ENCODE assay signal across 8 cellular contexts in the genomic region with DNA sequence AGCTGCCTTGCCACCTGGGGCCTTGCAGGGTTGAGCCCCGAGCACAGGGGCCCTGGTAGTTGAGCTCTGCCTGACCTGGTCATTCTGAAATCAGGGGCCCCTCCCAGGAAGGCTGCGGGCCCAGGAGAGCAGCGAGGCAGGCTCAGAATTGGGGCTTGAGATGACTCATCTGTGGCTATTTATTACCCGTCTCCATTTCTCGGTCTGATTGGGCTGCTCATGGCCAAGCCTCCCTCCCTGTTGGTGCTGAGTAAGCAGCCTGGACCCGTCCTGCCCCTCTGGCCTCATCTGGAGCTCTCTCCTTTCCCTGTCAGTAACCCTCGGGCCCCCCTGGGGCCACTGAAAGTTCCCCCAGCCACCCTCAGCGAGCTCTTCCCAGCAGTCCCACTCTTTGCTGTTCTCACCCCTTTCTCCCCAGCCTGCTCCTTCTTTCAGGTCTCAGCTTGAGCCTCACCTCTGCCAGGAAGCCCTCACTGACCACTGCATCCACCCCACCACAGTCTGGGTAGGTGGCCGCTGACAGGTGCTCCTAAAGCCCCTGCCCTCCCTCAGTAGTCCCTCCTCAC. TPM values are rescaled to one million over a fixed set of nuclear protein-coding genes. Genes with fewer than 3 reads are reported as not detected.
A peak's percentile ranks its signal among the peaks of the same experiment; 100 is the strongest.
DNase-seq lines count a peak whose midpoint lies in the region; ATAC-seq and TF ChIP-seq lines count a peak whose summit lies in the region.

No MANE protein-coding gene starts in this region.

- H3K79me1 ChIP-seq in trophoblast cell (ENCODE audit: low read length): no peaks in the 10 kb centered on the region

- CTCF ChIA-PET in GM10248 (lab: Yijun Ruan, JAX): interaction anchor here (1.0 to 4.1 kb wide), 16 partner anchors 8 to 144 kb away, joined by 3 to 45 read pairs (median 4); a partner anchor contains a TSS

- H2BK120ac ChIP-seq in trophoblast cell (ENCODE audit: insufficient read depth, low read length, poor library complexity): no peak overlapping the region

- no peaks in the 10 kb centered on the region for H3K27me3 ChIP-seq in trophoblast cell (ENCODE audit: insufficient read depth, low read length)

- no peaks in the 10 kb centered on the region for H3K9me3 Mint-ChIP-seq in activated T-helper 1 cell treated with anti-CD3 and anti-CD28 coated beads, Interleukin-12 subunit alpha, Interleukin-12 subunit beta, Interleukin-2, Interleukin-4 antibody, amounts not matched to agents 30 ng/mL and 10 ng/mL and 1 ng/mL, durations not matched to agents 14 hours and 24 hours and 36 hours

- peak overlapping the region; percentile 30 for H2AFZ ChIP-seq in trophoblast cell (ENCODE audit: insufficient read depth, low read length, poor library complexity)

- H3K27ac ChIP-seq in trophoblast cell (ENCODE audit: low read depth, low read length): no peak overlapping the region

- H4K8ac ChIP-seq in trophoblast cell (ENCODE audit: low read depth, low read length): no peak overlapping the region

- H3K27ac Mint-ChIP-seq in activated T-helper 1 cell treated with anti-CD3 and anti-CD28 coated beads, Interleukin-12 subunit alpha, Interleukin-12 subunit beta, Interleukin-2, Interleukin-4 antibody, amounts not matched to agents 30 ng/mL and 10 ng/mL and 1 ng/mL, durations not matched to agents 14 hours and 24 hours and 36 hours: no peak overlapping the region

- WGBS in trophoblast cell (ENCODE audit: extremely low coverage, insufficient coverage, insufficient read length): no CpG with 5 or more reads among the region's 9 CpGs

- no peaks in the 10 kb centered on the region for H3K36me3 ChIP-seq in trophoblast cell (ENCODE audit: control insufficient read depth in 1 of 2, insufficient read depth in 2 of 2, low read length in 2 of 2)

- POLR2A ChIA-PET in GM10248 (lab: Yijun Ruan, JAX): interaction anchor here (0.6 to 2.1 kb wide), 7 partner anchors 12 to 144 kb away, joined by 4 to 13 read pairs (median 8); a partner anchor contains a TSS

- no peak overlapping the region for H3K4me3 Mint-ChIP-seq in activated T-helper 1 cell treated with anti-CD3 and anti-CD28 coated beads, Interleukin-12 subunit alpha, Interleukin-12 subunit beta, Interleukin-2, Interleukin-4 antibody, amounts not matched to agents 30 ng/mL and 10 ng/mL and 1 ng/mL, durations not matched to agents 14 hours and 24 hours and 36 hours

- no peak overlapping the region for H2BK5ac ChIP-seq in trophoblast cell (ENCODE audit: low read depth, low read length, poor library complexity)

- peaks cover 1% of the 10 kb centered on the region for H3K36me3 Mint-ChIP-seq in activated T-helper 1 cell treated with anti-CD3 and anti-CD28 coated beads, Interleukin-12 subunit alpha, Interleukin-12 subunit beta, Interleukin-2, Interleukin-4 antibody, amounts not matched to agents 30 ng/mL and 10 ng/mL and 1 ng/mL, durations not matched to agents 14 hours and 24 hours and 36 hours (ENCODE audit: low read depth)

- no peaks in the 10 kb centered on the region for H3K9me3 ChIP-seq in trophoblast cell (ENCODE audit: insufficient read depth, low read depth, low read length)

- intact Hi-C loops in activated T-helper 1 cell treated with anti-CD3 and anti-CD28 coated beads, Interleukin-12 subunit alpha, Interleukin-12 subunit beta, Interleukin-2, Interleukin-4 antibody, amounts not matched to agents 30 ng/mL and 10 ng/mL and 1 ng/mL, durations not matched to agents 14 hours and 24 hours and 36 hours (cut with micrococcal nuclease): no loop called here

- TF ChIP-seq CTCF in GM10248 (IDR thresholded peaks at IDR 0.05; ENCODE audit: control extremely low read depth, extremely low read depth, low read depth, missing control alignments) (no peak), GM20000 (IDR thresholded peaks at IDR 0.05; ENCODE audit: extremely low read depth, missing control alignments) (no peak), fibroblast of pulmonary artery (IDR thresholded peaks at IDR 0.05; ENCODE audit: low read length, missing control alignments) (no peak)

- H3K27me3 Mint-ChIP-seq in activated T-helper 1 cell treated with anti-CD3 and anti-CD28 coated beads, Interleukin-12 subunit alpha, Interleukin-12 subunit beta, Interleukin-2, Interleukin-4 antibody, amounts not matched to agents 30 ng/mL and 10 ng/mL and 1 ng/mL, durations not matched to agents 14 hours and 24 hours and 36 hours (ENCODE audit: insufficient read depth): no peaks in the 10 kb centered on the region

- H3K4me3 ChIP-seq in fibroblast of pulmonary artery (replicated peaks; ENCODE audit: low read depth, low read length): no peak overlapping the region
- no peak overlapping the region for H3K4me3 ChIP-seq in trophoblast cell (ENCODE audit: low read depth, low read length)

- DNase-seq in GM10248 (ENCODE audit: extremely low spot score): peak; percentile 86
- peak; percentile 82 for DNase-seq in GM20000 (ENCODE audit: low spot score)
- DNase-seq in T1000 (lab: John Stamatoyannopoulos, UW): peak; percentile 48
- DNase-seq in fibroblast of pulmonary artery (ENCODE audit: low read depth): peak; percentile 61
- DNase-seq in trophoblast cell: peak in 1 of 2 donors; percentile 7
- no peak for DNase-seq in activated T-helper 1 cell treated with anti-CD3 and anti-CD28 coated beads, Interleukin-12 subunit alpha, Interleukin-12 subunit beta, Interleukin-2, Interleukin-4 antibody, amounts not matched to agents 30 ng/mL and 10 ng/mL and 1 ng/mL, durations not matched to agents 14 hours and 24 hours and 36 hours (ENCODE audit: low spot score)
- no peak for DNase-seq in cortex of kidney (lab: John Stamatoyannopoulos, UW)

- no peak overlapping the region for H3K4ac ChIP-seq in trophoblast cell (ENCODE audit: low read depth, low read length)

- no peak overlapping the region for H3K23ac ChIP-seq in trophoblast cell (ENCODE audit: low read length)

- H3K79me2 ChIP-seq in trophoblast cell (ENCODE audit: control insufficient read depth, insufficient read depth, low read length, poor library complexity): no peaks in the 10 kb centered on the region

- ATAC-seq in HG03432 (IDR thresholded peaks at IDR 0.05; ENCODE audit: unreplicated experiment): peak; percentile 62

- H2AK5ac ChIP-seq in trophoblast cell (ENCODE audit: low read length): no peak overlapping the region

- H3K9ac ChIP-seq in trophoblast cell (ENCODE audit: low read length): no peak overlapping the region

- H3K14ac ChIP-seq in trophoblast cell (ENCODE audit: low read length): no peak overlapping the region

- peak overlapping the region; percentile 59 for H2BK12ac ChIP-seq in trophoblast cell (ENCODE audit: low read length)

- H4K91ac ChIP-seq in trophoblast cell (ENCODE audit: low read depth, low read length): no peak overlapping the region

- peaks cover 48% of the 10 kb centered on the region for H3K4me1 Mint-ChIP-seq in activated T-helper 1 cell treated with anti-CD3 and anti-CD28 coated beads, Interleukin-12 subunit alpha, Interleukin-12 subunit beta, Interleukin-2, Interleukin-4 antibody, amounts not matched to agents 30 ng/mL and 10 ng/mL and 1 ng/mL, durations not matched to agents 14 hours and 24 hours and 36 hours (ENCODE audit: low read depth)

- peaks cover 18 to 25% of the 10 kb centered on the region in 2 experiments for H3K4me1 ChIP-seq in trophoblast cell (ENCODE audit: control insufficient read depth in 1 of 2, insufficient read depth in 2 of 2, low read length in 2 of 2)

- no peak overlapping the region for H3K4me2 ChIP-seq in trophoblast cell (ENCODE audit: low read length)

- H4K12ac ChIP-seq in trophoblast cell (ENCODE audit: low read depth, low read length): no peak overlapping the region

- no peak overlapping the region for H3K18ac ChIP-seq in trophoblast cell (ENCODE audit: low read length)

RNA-seq across cellular contexts. Expression of a gene that starts 11.0 kb away (rescaled TPM):
- polyA plus RNA-seq in trophoblast cell (2013): 0.16 and 0.19 TPM in 2 replicates
- 26.9 and 27.9 TPM in 2 replicates for total RNA-seq in activated T-helper 1 cell treated with anti-CD3 and anti-CD28 coated beads, Interleukin-12 subunit alpha, Interleukin-12 subunit beta, Interleukin-2, Interleukin-4 antibody, amounts not matched to agents 30 ng/mL and 10 ng/mL and 1 ng/mL, durations not matched to agents 14 hours and 24 hours and 36 hours

RNA-seq across cellular contexts. Expression of a gene that starts 32.8 kb away (rescaled TPM):
- 32.1 and 33.6 TPM in 2 replicates for polyA plus RNA-seq in trophoblast cell (2013)
- 74.9 and 75.3 TPM in 2 replicates for total RNA-seq in activated T-helper 1 cell treated with anti-CD3 and anti-CD28 coated beads, Interleukin-12 subunit alpha, Interleukin-12 subunit beta, Interleukin-2, Interleukin-4 antibody, amounts not matched to agents 30 ng/mL and 10 ng/mL and 1 ng/mL, durations not matched to agents 14 hours and 24 hours and 36 hours

Comparison
In these comparisons a context has a peak if more than half of its experiments do, and no peak if none do; other contexts are left out.
1. DNase-seq: peak in GM10248 (single experiment), GM20000 (single experiment), T1000 (single experiment) and fibroblast of pulmonary artery (single experiment); none in activated T-helper 1 cell treated with anti-CD3 and anti-CD28 coated beads, Interleukin-12 subunit alpha, Interleukin-12 subunit beta, Interleukin-2, Interleukin-4 antibody, amounts not matched to agents 30 ng/mL and 10 ng/mL and 1 ng/mL, durations not matched to agents 14 hours and 24 hours and 36 hours (single experiment) and cortex of kidney (single experiment).